11 cellular contexts compared by ENCODE assay signal in the genomic region with DNA sequence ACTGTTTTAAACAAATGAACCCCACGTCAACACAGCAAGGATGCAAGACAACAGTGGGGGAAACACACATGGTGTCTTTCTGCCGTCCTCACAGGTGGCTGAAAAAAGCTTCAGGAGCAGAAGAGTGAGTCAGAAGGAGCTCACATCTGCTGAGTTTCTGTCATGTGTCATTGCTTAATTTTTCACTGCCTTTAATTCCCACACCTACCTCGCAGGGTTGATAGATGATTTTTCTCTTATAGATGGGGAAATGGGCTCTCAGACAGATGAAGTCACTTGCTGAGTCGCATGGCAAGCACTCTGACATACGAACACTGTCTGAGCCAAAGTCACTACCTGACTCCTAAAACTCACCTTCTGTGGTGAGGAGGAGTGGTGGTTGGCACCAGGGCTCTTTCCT. TPM values are rescaled to one million over a fixed set of nuclear protein-coding genes. Genes with fewer than 3 reads are reported as not detected.
DNase-seq lines count a peak whose midpoint lies in the region; ATAC-seq and TF ChIP-seq lines count a peak whose summit lies in the region.
"Had no signal": no experiment of that assay in that cellular context is flagged by ENCODE, and none has a peak within 500 bp of the region (broad histone marks: within the 10 kb centered on the region; RNA-seq: fewer than 3 reads in every experiment).

No MANE protein-coding gene starts in this region.

- no peaks in the 10 kb centered on the region for H3K79me2 ChIP-seq in GM23338 (replicated peaks; ENCODE audit: insufficient read depth)

- no peak overlapping the region for H3K27ac Mint-ChIP-seq in stimulated activated effector memory CD8-positive, alpha-beta T cell treated with anti-CD3 and anti-CD28 coated beads, Interleukin-12 subunit alpha, Interleukin-12 subunit beta, amount 100 ng/mL, for 72 hours
- H3K27ac Mint-ChIP-seq in GM23338: no peak overlapping the region
- H3K27ac Mint-ChIP-seq: activated naive CD8-positive, alpha-beta T cell; progenitor cell of endocrine pancreas had no signal

- WGBS in heart right ventricle, 2 donors: 76 to 84% methylated on average over 5 of the region's 5 CpGs

- H3K27me3 ChIP-seq in left ventricle myocardium inferior (ENCODE audit: low read depth) (peaks cover under 1% of the 10 kb centered on the region), GM23338 (ENCODE audit: insufficient read depth) (no peaks in the 10 kb centered on the region), heart right ventricle (no peaks in the 10 kb centered on the region)

- H3K9me3 ChIP-seq in left ventricle myocardium inferior (replicated peaks) (no peaks in the 10 kb centered on the region), heart right ventricle (no peaks in the 10 kb centered on the region)

- H3K4me2 ChIP-seq in GM23338: no peak overlapping the region

- H3K4me3 ChIP-seq in left ventricle myocardium inferior: no peak overlapping the region
- H3K4me3 ChIP-seq in GM23338: no peak overlapping the region
- H3K4me3 ChIP-seq in heart right ventricle: no peak overlapping the region

- H4K20me1 ChIP-seq in GM23338 (replicated peaks; ENCODE audit: insufficient read depth): no peaks in the 10 kb centered on the region

- H3K4me3 Mint-ChIP-seq in stimulated activated effector memory CD8-positive, alpha-beta T cell treated with anti-CD3 and anti-CD28 coated beads, Interleukin-12 subunit alpha, Interleukin-12 subunit beta, amount 100 ng/mL, for 72 hours: no peak overlapping the region
- H3K4me3 Mint-ChIP-seq in GM23338: no peak overlapping the region
- H3K4me3 Mint-ChIP-seq: activated naive CD8-positive, alpha-beta T cell had no signal

- no peaks in the 10 kb centered on the region for H3F3A ChIP-seq in GM23338 (replicated peaks; ENCODE audit: low read depth)

- no peaks in the 10 kb centered on the region for H3K36me3 ChIP-seq in left ventricle myocardium inferior
- H3K36me3 ChIP-seq in GM23338 (ENCODE audit: insufficient read depth): no peaks in the 10 kb centered on the region
- H3K36me3 ChIP-seq in heart right ventricle: no peaks in the 10 kb centered on the region

- H3K36me3 Mint-ChIP-seq in stimulated activated effector memory CD8-positive, alpha-beta T cell treated with anti-CD3 and anti-CD28 coated beads, Interleukin-12 subunit alpha, Interleukin-12 subunit beta, amount 100 ng/mL, for 72 hours: no peaks in the 10 kb centered on the region
- no peaks in the 10 kb centered on the region for H3K36me3 Mint-ChIP-seq in GM23338 (ENCODE audit: low read depth)
- H3K36me3 Mint-ChIP-seq: activated naive CD8-positive, alpha-beta T cell had no signal

- DNase-seq in activated T-cell treated with anti-CD3 and anti-CD28 coated beads for 24 hours (ENCODE audit: low read depth) (peak; percentile 11), left ventricle myocardium inferior (no peak), GM23338 (ENCODE audit: low spot score) (no peak), heart right ventricle (no peak)
- DNase-seq in activated T-cell treated with anti-CD3 and anti-CD28 coated beads, Interleukin-2, amount 50 U/mL, for 1 hour: no peak
- peak; percentile 23 to 35 for DNase-seq in activated T-cell treated with anti-CD3 and anti-CD28 coated beads, Interleukin-2, amount 50 U/mL, for 48 hours
- DNase-seq in stimulated activated effector memory CD8-positive, alpha-beta T cell treated with anti-CD3 and anti-CD28 coated beads, Interleukin-12 subunit alpha, Interleukin-12 subunit beta, amount 100 ng/mL, for 72 hours (ENCODE audit: low spot score in 2 of 2): peak in 1 of 2 donors; percentile 45
- DNase-seq: stimulated activated naive CD4-positive, alpha-beta T cell treated with Interleukin-2 at 50 U/mL for 16 hours had no signal

- H3K9me3 Mint-ChIP-seq in stimulated activated effector memory CD8-positive, alpha-beta T cell treated with anti-CD3 and anti-CD28 coated beads, Interleukin-12 subunit alpha, Interleukin-12 subunit beta, amount 100 ng/mL, for 72 hours: no peaks in the 10 kb centered on the region
- H3K9me3 Mint-ChIP-seq in GM23338: no peaks in the 10 kb centered on the region

- H3K4me1 ChIP-seq in left ventricle myocardium inferior (no peaks in the 10 kb centered on the region), GM23338 (ENCODE audit: insufficient read depth) (no peaks in the 10 kb centered on the region), heart right ventricle (peaks cover 0 to 4% (median 0%) of the 10 kb centered on the region in 9 donors)

- ATAC-seq in HG02870 (IDR thresholded peaks at IDR 0.05; ENCODE audit: unreplicated experiment) (peak; percentile 83), GM23338 (no peak), heart right ventricle (no peak)
- peak; percentile 93 for ATAC-seq in stimulated activated effector memory CD8-positive, alpha-beta T cell treated with anti-CD3 and anti-CD28 coated beads, Interleukin-12 subunit alpha, Interleukin-12 subunit beta, amount 100 ng/mL, for 72 hours

- TF ChIP-seq CTCF in left ventricle myocardium inferior (IDR thresholded peaks at IDR 0.05; ENCODE audit: borderline replicate concordance) (no peak), GM23338 (conservative IDR thresholded peaks at IDR 0.05; ENCODE audit: low read depth in 2 of 2) (no peak), heart right ventricle (IDR thresholded peaks at IDR 0.05) (no peak)

- no peak overlapping the region for H2AFZ ChIP-seq in GM23338

- H3K9me2 ChIP-seq in GM23338 (ENCODE audit: insufficient read depth): no peaks in the 10 kb centered on the region

- intact Hi-C loops in left ventricle myocardium inferior (cut with micrococcal nuclease) (no loop called here), heart right ventricle (cut with DNase I) (no loop called here)

- H3K27ac ChIP-seq in left ventricle myocardium inferior (replicated peaks) (no peak overlapping the region), GM23338 (ENCODE audit: low read depth) (no peak overlapping the region), heart right ventricle (no peak overlapping the region)

- H3K27me3 Mint-ChIP-seq in GM23338 (ENCODE audit: insufficient read depth, low read depth, poor library complexity): no peaks in the 10 kb centered on the region
- H3K27me3 Mint-ChIP-seq: progenitor cell of endocrine pancreas had no signal

- no peaks in the 10 kb centered on the region for H3K4me1 Mint-ChIP-seq in stimulated activated effector memory CD8-positive, alpha-beta T cell treated with anti-CD3 and anti-CD28 coated beads, Interleukin-12 subunit alpha, Interleukin-12 subunit beta, amount 100 ng/mL, for 72 hours
- no peaks in the 10 kb centered on the region for H3K4me1 Mint-ChIP-seq in GM23338

TF ChIP-seq in GM23338, 12 proteins besides CTCF, POLR2A, EP300 and RAD21 (continues in another document):
- TF ChIP-seq STAT1 (IDR thresholded peaks at IDR 0.05; ENCODE audit: unreplicated experiment) (no peak), JUNB (IDR thresholded peaks at IDR 0.05; ENCODE audit: unreplicated experiment) (no peak)

RNA-seq across cellular contexts. Expression of a gene that starts 28.3 kb away (rescaled TPM):
- total RNA-seq in left ventricle myocardium inferior (8.4 TPM), heart right ventricle (10 to 100 TPM in 1 of 10 donors, 1 to 10 TPM in 9; 1.2 to 10.3 (median 4.1) TPM)
- 38.2 and 43.2 TPM in 2 replicates for total RNA-seq in GM23338 (2014; rRNA removed; shearing (Covaris generic))
- polyA plus RNA-seq in GM23338 (2016; fragmentation: Nextera tagmentation; extraction: Ambion mirVana) (64.2 and 66.9 TPM in 2 replicates), heart right ventricle (1 to 10 TPM; 3.1 to 8.2 TPM)

Comparison
In these comparisons a context has a peak if more than half of its experiments do, and no peak if none do; other contexts are left out.
1. DNase-seq: peak in activated T-cell treated with anti-CD3 and anti-CD28 coated beads for 24 hours (single experiment) and activated T-cell treated with anti-CD3 and anti-CD28 coated beads, Interleukin-2, amount 50 U/mL, for 48 hours (2 of 2); none in activated T-cell treated with anti-CD3 and anti-CD28 coated beads, Interleukin-2, amount 50 U/mL, for 1 hour (single experiment), left ventricle myocardium inferior (single experiment), GM23338 (single experiment) and heart right ventricle (0 of 2).
2. ATAC-seq: peak in HG02870 (single experiment) and stimulated activated effector memory CD8-positive, alpha-beta T cell treated with anti-CD3 and anti-CD28 coated beads, Interleukin-12 subunit alpha, Interleukin-12 subunit beta, amount 100 ng/mL, for 72 hours (single experiment); none in GM23338 (single experiment) and heart right ventricle (0 of 8).